ENCODE assay signal across 8 cellular contexts in the genomic region with DNA sequence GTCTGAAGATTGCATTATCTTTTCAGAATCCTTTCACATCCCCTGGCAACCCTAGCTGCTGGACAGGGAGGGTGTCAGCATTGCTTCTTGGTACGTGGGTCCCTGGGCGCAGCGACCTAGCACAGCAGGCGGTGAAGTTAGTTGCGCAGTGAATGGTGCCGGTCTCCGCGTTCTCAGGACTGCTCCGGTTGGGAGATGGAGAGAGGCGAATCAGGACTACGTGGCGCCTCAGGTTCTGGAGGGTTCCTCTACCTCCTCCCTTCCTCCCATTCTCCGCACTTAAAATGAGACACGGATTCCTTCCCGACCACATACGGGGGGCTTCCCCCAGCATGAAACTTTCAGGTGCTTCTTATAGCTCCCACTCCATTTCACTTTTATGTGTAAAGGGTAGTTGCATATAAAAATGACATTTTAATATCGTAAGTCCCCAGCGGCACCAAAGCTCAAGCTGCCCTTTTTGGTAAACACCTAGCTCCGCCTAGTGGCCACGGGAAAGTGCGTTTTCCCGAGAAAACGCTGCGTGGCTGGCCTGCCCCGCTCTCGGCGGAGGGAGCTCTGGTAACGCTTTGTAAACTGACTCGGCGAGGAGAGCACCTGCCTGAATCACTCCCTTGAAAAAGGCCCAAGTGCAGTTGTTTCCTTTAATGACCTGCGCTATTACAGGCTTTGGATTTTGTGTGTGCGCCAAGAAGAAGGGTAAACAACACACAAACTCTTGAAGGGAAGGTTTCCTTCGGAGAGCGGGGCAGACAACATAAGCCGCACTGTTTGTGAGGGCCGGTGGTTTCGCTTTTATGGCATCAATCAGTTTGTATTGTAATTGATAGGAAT. TPM values are rescaled to one million over a fixed set of nuclear protein-coding genes. Genes with fewer than 3 reads are reported as not detected.
DNase-seq lines count a peak whose midpoint lies in the region; ATAC-seq, FAIRE-seq and TF ChIP-seq lines count a peak whose summit lies in the region.

No MANE protein-coding gene starts in this region.

- peak overlapping the region; percentile 68 for H3K27ac Mint-ChIP-seq in activated CD8-positive, alpha-beta T cell treated with anti-CD3 and anti-CD28 coated beads, Interleukin-2, amount 10 ng/mL, durations not matched to agents 7 days and 5 days

- peak overlapping the region; percentile 68 for H3K4me3 Mint-ChIP-seq in activated CD8-positive, alpha-beta T cell treated with anti-CD3 and anti-CD28 coated beads, Interleukin-2, amount 10 ng/mL, durations not matched to agents 7 days and 5 days

- POLR2A ChIA-PET in activated CD8-positive, alpha-beta T cell treated with anti-CD3 and anti-CD28 coated beads, Interleukin-2, amount 10 ng/mL, durations not matched to agents 7 days and 5 days (lab: Charles Lee) = interaction anchor here (0.6 to 1.2 kb wide), 5 partner anchors 82 to 138 kb away, joined by 3 to 8 read pairs (median 4); no protein-coding TSS in a partner anchor

- no peaks in the 10 kb centered on the region for H3K27me3 Mint-ChIP-seq in activated CD8-positive, alpha-beta T cell treated with anti-CD3 and anti-CD28 coated beads, Interleukin-2, amount 10 ng/mL, durations not matched to agents 7 days and 5 days (ENCODE audit: low read depth)

- H3K4me1 Mint-ChIP-seq in activated CD8-positive, alpha-beta T cell treated with anti-CD3 and anti-CD28 coated beads, Interleukin-2, amount 10 ng/mL, durations not matched to agents 7 days and 5 days (ENCODE audit: low read depth) = peaks cover 51% of the 10 kb centered on the region

- H3K36me3 Mint-ChIP-seq in activated CD8-positive, alpha-beta T cell treated with anti-CD3 and anti-CD28 coated beads, Interleukin-2, amount 10 ng/mL, durations not matched to agents 7 days and 5 days (ENCODE audit: low read depth) = peaks cover 2% of the 10 kb centered on the region

- no peak for TF ChIP-seq POLR2A in GM12891 (IDR thresholded peaks at IDR 0.05; ENCODE audit: low read depth, low read length)

- CTCF ChIA-PET in activated CD8-positive, alpha-beta T cell treated with anti-CD3 and anti-CD28 coated beads, Interleukin-2, amount 10 ng/mL, durations not matched to agents 7 days and 5 days (lab: Charles Lee) = interaction anchor here (0.8 to 4.8 kb wide), 51 partner anchors 8 to 672 kb away, joined by 3 to 96 read pairs (median 6); partner anchors contain the start of genes EPB41L5, RALB, TMEM177 and TMEM185B

- no peaks in the 10 kb centered on the region for H3K9me3 Mint-ChIP-seq in activated CD8-positive, alpha-beta T cell treated with anti-CD3 and anti-CD28 coated beads, Interleukin-2, amount 10 ng/mL, durations not matched to agents 7 days and 5 days (ENCODE audit: insufficient read depth)

- ATAC-seq in HG03378 (IDR thresholded peaks at IDR 0.05; ENCODE audit: unreplicated experiment) = peak; percentile 46
- ATAC-seq in activated CD8-positive, alpha-beta T cell treated with anti-CD3 and anti-CD28 coated beads, Interleukin-2, amount 10 ng/mL, durations not matched to agents 7 days and 5 days = peak; percentile 78
- no peak for ATAC-seq in HG02970 (IDR thresholded peaks at IDR 0.05; ENCODE audit: low FRiP score, unreplicated experiment)

- DNase-seq in GM12891 (ENCODE audit: insufficient read length, low spot score) = peak; percentile 74
- DNase-seq in NCI-H82 (lab: John Stamatoyannopoulos, UW) = peak; percentile 84
- peak; percentile 85 for DNase-seq in activated CD8-positive, alpha-beta T cell treated with anti-CD3 and anti-CD28 coated beads, Interleukin-2, amount 10 ng/mL, durations not matched to agents 7 days and 5 days
- peak; percentile 54 for DNase-seq in effector CD8-positive, alpha-beta T cell (lab: John Stamatoyannopoulos, UW)
- peak; percentile 88 to 90 for DNase-seq in lung microvascular endothelial cell (ENCODE audit: low read depth in 2 of 2)
- DNase-seq in stimulated activated CD4-positive, alpha-beta T cell treated with anti-CD3 and anti-CD28 coated beads, Interleukin-4, amount 100 ng/mL, for 48 hours (ENCODE audit: low read depth in 2 of 2) = peak; percentile 70 to 75

- FAIRE-seq in GM12891 (lab: Jason Lieb, UNC) = peak; percentile 92

TF ChIP-seq in GM12891, 5 proteins besides CTCF, POLR2A, EP300 and RAD21:
- TF ChIP-seq PAX5 (IDR thresholded peaks at IDR 0.05; ENCODE audit: insufficient read depth, low read length, severe bottlenecking) = no peak
- no peak for TF ChIP-seq SPI1 (IDR thresholded peaks at IDR 0.05; ENCODE audit: low read depth, low read length)
- no peak for TF ChIP-seq TAF1 (IDR thresholded peaks at IDR 0.05; ENCODE audit: low read depth, low read length)
- TF ChIP-seq POLR2AphosphoS5 (IDR thresholded peaks at IDR 0.05; ENCODE audit: low read depth, low read length) = no peak
- no peak for TF ChIP-seq POU2F2 (IDR thresholded peaks at IDR 0.05; ENCODE audit: low read depth, low read length)

RNA-seq across cellular contexts. Expression of gene INHBB, which starts 32.9 kb away (rescaled TPM):
- not detected for polyA plus RNA-seq in GM12891 (2012; ENCODE audit: low read depth, missing spikeins)
- total RNA-seq in activated CD8-positive, alpha-beta T cell treated with anti-CD3 and anti-CD28 coated beads, Interleukin-2, amount 10 ng/mL, durations not matched to agents 7 days and 5 days = not detected
- 11.3 and 21.1 TPM in 2 replicates for total RNA-seq in lung microvascular endothelial cell

Comparison
In these comparisons a context has a peak if more than half of its experiments do, and no peak if none do; other contexts are left out.
1. RNA of gene INHBB, which starts 32.9 kb away (total RNA-seq): 11.3 to 21.1 TPM in lung microvascular endothelial cell; not detected in activated CD8-positive, alpha-beta T cell treated with anti-CD3 and anti-CD28 coated beads, Interleukin-2, amount 10 ng/mL, durations not matched to agents 7 days and 5 days; every median in the first group is over 10 times any median in the second.
2. Peak in every context shown above with its lines, with median percentiles within 50 percentile points of each other: DNase-seq.